Comparison of ENCODE assay signal across 9 cellular contexts in genomic region chr2:176177580-176178270, GRCh38. TPM values are rescaled to one million over a fixed set of nuclear protein-coding genes. Genes with fewer than 3 reads are reported as not detected.
A peak's percentile ranks its signal among the peaks of the same experiment; 100 is the strongest.
DNase-seq lines count a peak whose midpoint lies in the region; TF ChIP-seq lines count a peak whose summit lies in the region.
"Had no signal": no experiment of that assay in that cellular context is flagged by ENCODE, and none has a peak within 500 bp of the region (broad histone marks: within the 10 kb centered on the region; RNA-seq: fewer than 3 reads in every experiment).

No MANE protein-coding gene starts in this region.

- DNase-seq in GM12864 (ENCODE audit: low read depth) (no peak), NCI-H146 (lab: John Stamatoyannopoulos, UW) (peak; percentile 73), endothelial cell (ENCODE audit: low spot score) (no peak), SJCRH30 (no peak), HuH-7 (ENCODE audit: low spot score) (no peak), G401 (ENCODE audit: low spot score) (no peak), NOMO-1 treated with DMSO at 0.1 percent for 48 hours (lab: John Stamatoyannopoulos, UW; ENCODE audit: unreplicated experiment) (no peak)
- DNase-seq: NCI-H1694 had no signal

- H3K9ac ChIP-seq in rectal smooth muscle tissue (ENCODE audit: low read length) = no peak overlapping the region

- H3K9me3 Mint-ChIP-seq in endothelial cell (ENCODE audit: unreplicated experiment) = no peaks in the 10 kb centered on the region

- H3K4me3 Mint-ChIP-seq in endothelial cell (ENCODE audit: unreplicated experiment) = peak overlapping the region; percentile 83

- TF ChIP-seq CTCF in GM12864 (IDR thresholded peaks at IDR 0.05; ENCODE audit: low read depth, low read length, missing control alignments) = no peak
- TF ChIP-seq CTCF in endothelial cell (IDR thresholded peaks at IDR 0.05; ENCODE audit: unreplicated experiment) = no peak

- H3K27me3 Mint-ChIP-seq in endothelial cell (ENCODE audit: unreplicated experiment) = peaks cover 38% of the 10 kb centered on the region

- H3K27me3 ChIP-seq in rectal smooth muscle tissue (ENCODE audit: control insufficient read depth, insufficient read depth, low read length) (peaks cover 5% of the 10 kb centered on the region), SJCRH30 (no peaks in the 10 kb centered on the region)

- H3K4me3 ChIP-seq in GM12864 (ENCODE audit: low read depth, low read length) (peak overlapping the region; percentile 37), rectal smooth muscle tissue (ENCODE audit: low read length) (peak overlapping the region; percentile 63), SJCRH30 (no peak overlapping the region)

- H3K4me1 ChIP-seq in rectal smooth muscle tissue (ENCODE audit: control insufficient read depth, insufficient read depth, low read length) (no peaks in the 10 kb centered on the region), SJCRH30 (no peaks in the 10 kb centered on the region)

- no peaks in the 10 kb centered on the region for H3K9me3 ChIP-seq in SJCRH30 (replicated peaks)

- peaks cover 49% of the 10 kb centered on the region for H3K4me1 Mint-ChIP-seq in endothelial cell (ENCODE audit: unreplicated experiment)

- H3K27ac Mint-ChIP-seq in endothelial cell (ENCODE audit: unreplicated experiment) = no peak overlapping the region

- in situ Hi-C loops in G401 (cut with HindIII; ENCODE audit: low sequenced_read_pairs) = no loop called here

- H3K36me3 Mint-ChIP-seq in endothelial cell (ENCODE audit: low read depth, unreplicated experiment) = peaks cover 12% of the 10 kb centered on the region

- H3K36me3 ChIP-seq in rectal smooth muscle tissue (ENCODE audit: control insufficient read depth, insufficient read depth, low read length) = no peaks in the 10 kb centered on the region
- no peaks in the 10 kb centered on the region for H3K36me3 ChIP-seq in SJCRH30

- H3K27ac ChIP-seq in rectal smooth muscle tissue (ENCODE audit: low read depth, low read length) = no peak overlapping the region
- no peak overlapping the region for H3K27ac ChIP-seq in SJCRH30

RNA-seq across cellular contexts. Expression of gene HOXD1, which starts 10.7 kb away (rescaled TPM):
- total RNA-seq in endothelial cell (ENCODE audit: unreplicated experiment) = 3.8 TPM
- total RNA-seq in SJCRH30 (2014; rRNA removed; shearing (Covaris generic)) = 0.06 TPM in 1 of 2 replicates, not detected in the other
- total RNA-seq in G401 (2014; rRNA removed; shearing (Covaris generic)) = 0.68 and 1.3 TPM in 2 replicates

RNA-seq across cellular contexts. Expression of gene HOXD3, which starts 20.6 kb away (rescaled TPM):
- 4.1 TPM for total RNA-seq in endothelial cell (ENCODE audit: unreplicated experiment)
- not detected in 2 replicates for total RNA-seq in SJCRH30 (2014; rRNA removed; shearing (Covaris generic))
- total RNA-seq in G401 (2014; rRNA removed; shearing (Covaris generic)) = 1.8 and 6.5 TPM in 2 replicates

RNA-seq across cellular contexts. Expression of gene HOXD4, which starts 26.4 kb away (rescaled TPM):
- 3.5 TPM for total RNA-seq in endothelial cell (ENCODE audit: unreplicated experiment)
- total RNA-seq in SJCRH30 (2014; rRNA removed; shearing (Covaris generic)) = not detected in 2 replicates
- total RNA-seq in G401 (2014; rRNA removed; shearing (Covaris generic)) = 1.7 TPM in 1 of 2 replicates, not detected in the other

RNA-seq across cellular contexts. Expression of gene HOXD8, which starts 48.2 kb away (rescaled TPM):
- total RNA-seq in endothelial cell (ENCODE audit: unreplicated experiment) = 9.3 TPM
- total RNA-seq in SJCRH30 (2014; rRNA removed; shearing (Covaris generic)) = 8.6 and 9.9 TPM in 2 replicates
- total RNA-seq in G401 (2014; rRNA removed; shearing (Covaris generic)) = 4.1 and 4.2 TPM in 2 replicates

RNA-seq across cellular contexts. Expression of gene HOXD9, which starts 55.2 kb away (rescaled TPM):
- total RNA-seq in endothelial cell (ENCODE audit: unreplicated experiment) = 0.56 TPM
- total RNA-seq in SJCRH30 (2014; rRNA removed; shearing (Covaris generic)) = 3.9 and 4.4 TPM in 2 replicates
- 6.6 and 10.6 TPM in 2 replicates for total RNA-seq in G401 (2014; rRNA removed; shearing (Covaris generic))
